Comparison of ENCODE assay signal across 25 cellular contexts in the genomic region with DNA sequence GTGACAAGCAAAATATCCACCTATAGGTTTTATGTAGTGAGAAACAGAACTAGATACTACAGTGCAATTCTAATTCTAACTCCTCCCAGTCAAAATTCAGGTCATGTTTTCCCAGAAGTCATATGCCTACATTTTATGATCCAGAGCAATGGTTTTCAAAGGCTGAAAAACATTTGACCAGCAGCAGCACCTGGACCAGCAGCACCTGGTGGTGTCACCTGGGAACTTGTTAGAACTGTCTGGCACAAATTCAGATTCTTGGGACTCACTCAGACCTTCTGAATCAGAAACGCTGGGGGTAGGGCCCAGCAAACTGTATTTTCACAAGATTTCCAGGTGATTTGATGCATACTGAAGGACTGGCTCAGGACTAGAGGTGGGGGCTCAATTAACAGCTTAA.
DNase-seq lines count a peak whose midpoint lies in the region; ATAC-seq, FAIRE-seq and TF ChIP-seq lines count a peak whose summit lies in the region.
"Had no signal": no experiment of that assay in that cellular context is flagged by ENCODE, and none has a peak within 500 bp of the region (broad histone marks: within the 10 kb centered on the region; RNA-seq: fewer than 3 reads in every experiment).

No MANE protein-coding gene starts in this region.

- peaks cover 0 to 6% of the 10 kb centered on the region in 2 donors for H3K4me1 ChIP-seq in left lung
- no peaks in the 10 kb centered on the region for H3K4me1 ChIP-seq in vagina
- H3K4me1 ChIP-seq: breast epithelium had no signal

- peak; percentile 35 for TF ChIP-seq CTCF in C4-2B (conservative IDR thresholded peaks at IDR 0.05)
- no peak for TF ChIP-seq CTCF in left lung (IDR thresholded peaks at IDR 0.05)
- TF ChIP-seq CTCF in type B pancreatic cell (conservative IDR thresholded peaks at IDR 0.05), result no peak
- no peak for TF ChIP-seq CTCF in vagina (IDR thresholded peaks at IDR 0.05)

- intact Hi-C loops in activated T-helper 2 cell treated with anti-CD3 and anti-CD28 coated beads, Interferon-gamma antibody, Interleukin-2, Interleukin-4, amounts not matched to agents 10 μg/mL and 5 μg/mL and 100 μg/mL, durations not matched to agents 14 hours and 24 hours and 36 hours (cut with micrococcal nuclease), result no loop called here
- intact Hi-C loops in left lung (cut with DNase I), result no loop called here
- intact Hi-C loops in vagina (cut with DNase I), result no loop called here

- peaks cover 15% of the 10 kb centered on the region for H3K36me3 Mint-ChIP-seq in activated T-helper 2 cell treated with anti-CD3 and anti-CD28 coated beads, Interferon-gamma antibody, Interleukin-2, Interleukin-4, amounts not matched to agents 10 μg/mL and 5 μg/mL and 100 μg/mL, durations not matched to agents 14 hours and 24 hours and 36 hours (ENCODE audit: low read depth)
- H3K36me3 Mint-ChIP-seq in type B pancreatic cell, result no peaks in the 10 kb centered on the region
- H3K36me3 Mint-ChIP-seq: natural killer cell treated with Interleukin-12 subunit alpha and Interleukin-12 subunit beta and Interleukin-15 and Interleukin-18, amount 100 ng/mL, for 72 hours had no signal

- peak; percentile 15 for ATAC-seq in left lung
- ATAC-seq: left lobe of liver; natural killer cell treated with Interleukin-12 subunit alpha and Interleukin-12 subunit beta and Interleukin-15 and Interleukin-18, amount 100 ng/mL, for 72 hours; right cardiac atrium; Right ventricle myocardium inferior had no signal

- H3K27me3 Mint-ChIP-seq in activated T-helper 2 cell treated with anti-CD3 and anti-CD28 coated beads, Interferon-gamma antibody, Interleukin-2, Interleukin-4, amounts not matched to agents 10 μg/mL and 5 μg/mL and 100 μg/mL, durations not matched to agents 14 hours and 24 hours and 36 hours (ENCODE audit: low read depth), result no peaks in the 10 kb centered on the region
- H3K27me3 Mint-ChIP-seq in type B pancreatic cell, result peaks cover 4% of the 10 kb centered on the region

- H3K27ac Mint-ChIP-seq in activated T-helper 2 cell treated with anti-CD3 and anti-CD28 coated beads, Interferon-gamma antibody, Interleukin-2, Interleukin-4, amounts not matched to agents 10 μg/mL and 5 μg/mL and 100 μg/mL, durations not matched to agents 14 hours and 24 hours and 36 hours, result peak overlapping the region; percentile 20
- no peak overlapping the region for H3K27ac Mint-ChIP-seq in type B pancreatic cell
- H3K27ac Mint-ChIP-seq: natural killer cell treated with Interleukin-12 subunit alpha and Interleukin-12 subunit beta and Interleukin-15 and Interleukin-18, amount 100 ng/mL, for 72 hours had no signal

- H3K36me3 ChIP-seq in left lung (no peaks in the 10 kb centered on the region), H7 (replicated peaks; ENCODE audit: control insufficient read depth, insufficient read depth, low read length) (no peaks in the 10 kb centered on the region), vagina (no peaks in the 10 kb centered on the region)
- H3K36me3 ChIP-seq: breast epithelium, ovary had no signal

- no peaks in the 10 kb centered on the region for H3K27me3 ChIP-seq in left lung
- no peaks in the 10 kb centered on the region for H3K27me3 ChIP-seq in H7 (ENCODE audit: control insufficient read depth, insufficient read depth, low read length)
- no peaks in the 10 kb centered on the region for H3K27me3 ChIP-seq in vagina
- H3K27me3 ChIP-seq: breast epithelium, ovary had no signal

- FAIRE-seq in frontal cortex (lab: Jason Lieb, UNC), result no peak

- DNase-seq in HT-29 (ENCODE audit: low spot score), result peak; percentile 38
- no peak for DNase-seq in activated T-helper 2 cell treated with anti-CD3 and anti-CD28 coated beads, Interferon-gamma antibody, Interleukin-2, Interleukin-4, amounts not matched to agents 10 μg/mL and 5 μg/mL and 100 μg/mL, durations not matched to agents 14 hours and 24 hours and 36 hours (ENCODE audit: low spot score)
- DNase-seq in left lung, result no peak
- DNase-seq in H7, result no peak
- DNase-seq in frontal cortex (ENCODE audit: low spot score in 2 of 2), result no peak
- no peak for DNase-seq in type B pancreatic cell (ENCODE audit: extremely low spot score, unreplicated experiment)
- DNase-seq in vagina (ENCODE audit: extremely low spot score in 2 of 2), result no peak
- DNase-seq: activated CD4-positive, CD25-positive, alpha-beta regulatory T cell treated with anti-CD3 and anti-CD28 coated beads, Interleukin-2, amount 50 U/mL, for 72 hours; activated naive CD4-positive, alpha-beta T cell treated with Interleukin-2 at 50 U/mL for 16 hours; activated T-cell treated with anti-CD3 and anti-CD28 coated beads, Interleukin-2, amount 50 U/mL, for 1 hour; GF-D8; head of caudate nucleus; Karpas-422; midbrain; NCI-H1930; NCI-H82; OCI-M1; ovary; right cardiac atrium; SW 1271 had no signal

- peaks cover 62% of the 10 kb centered on the region for H3K4me1 Mint-ChIP-seq in activated T-helper 2 cell treated with anti-CD3 and anti-CD28 coated beads, Interferon-gamma antibody, Interleukin-2, Interleukin-4, amounts not matched to agents 10 μg/mL and 5 μg/mL and 100 μg/mL, durations not matched to agents 14 hours and 24 hours and 36 hours (ENCODE audit: low read depth)
- peaks cover 1% of the 10 kb centered on the region for H3K4me1 Mint-ChIP-seq in type B pancreatic cell (ENCODE audit: unreplicated experiment)

- H3K27ac ChIP-seq in C4-2B, result no peak overlapping the region
- H3K27ac ChIP-seq in left lung, result no peak overlapping the region
- H3K27ac ChIP-seq in vagina, result no peak overlapping the region
- H3K27ac ChIP-seq: breast epithelium, ovary had no signal

- H3K9me3 ChIP-seq in left lung (no peaks in the 10 kb centered on the region), vagina (no peaks in the 10 kb centered on the region)
- H3K9me3 ChIP-seq: breast epithelium, ovary had no signal

- no peaks in the 10 kb centered on the region for H3K9me3 Mint-ChIP-seq in activated T-helper 2 cell treated with anti-CD3 and anti-CD28 coated beads, Interferon-gamma antibody, Interleukin-2, Interleukin-4, amounts not matched to agents 10 μg/mL and 5 μg/mL and 100 μg/mL, durations not matched to agents 14 hours and 24 hours and 36 hours
- H3K9me3 Mint-ChIP-seq in type B pancreatic cell, result no peaks in the 10 kb centered on the region
- H3K9me3 Mint-ChIP-seq: natural killer cell treated with Interleukin-12 subunit alpha and Interleukin-12 subunit beta and Interleukin-15 and Interleukin-18, amount 100 ng/mL, for 72 hours had no signal

- H3K4me3 ChIP-seq in left lung (no peak overlapping the region), H7 (ENCODE audit: insufficient read depth, low read depth, low read length) (no peak overlapping the region), vagina (no peak overlapping the region)
- H3K4me3 ChIP-seq: breast epithelium, ovary had no signal

- no peak for TF ChIP-seq POLR2A in vagina (IDR thresholded peaks at IDR 0.05)

- H3K4me3 Mint-ChIP-seq in activated T-helper 2 cell treated with anti-CD3 and anti-CD28 coated beads, Interferon-gamma antibody, Interleukin-2, Interleukin-4, amounts not matched to agents 10 μg/mL and 5 μg/mL and 100 μg/mL, durations not matched to agents 14 hours and 24 hours and 36 hours (ENCODE audit: low read depth), result no peak overlapping the region
- no peak overlapping the region for H3K4me3 Mint-ChIP-seq in type B pancreatic cell
- H3K4me3 Mint-ChIP-seq: natural killer cell treated with Interleukin-12 subunit alpha and Interleukin-12 subunit beta and Interleukin-15 and Interleukin-18, amount 100 ng/mL, for 72 hours had no signal
